Comparison of ENCODE assay signal across 9 cellular contexts in the genomic region with DNA sequence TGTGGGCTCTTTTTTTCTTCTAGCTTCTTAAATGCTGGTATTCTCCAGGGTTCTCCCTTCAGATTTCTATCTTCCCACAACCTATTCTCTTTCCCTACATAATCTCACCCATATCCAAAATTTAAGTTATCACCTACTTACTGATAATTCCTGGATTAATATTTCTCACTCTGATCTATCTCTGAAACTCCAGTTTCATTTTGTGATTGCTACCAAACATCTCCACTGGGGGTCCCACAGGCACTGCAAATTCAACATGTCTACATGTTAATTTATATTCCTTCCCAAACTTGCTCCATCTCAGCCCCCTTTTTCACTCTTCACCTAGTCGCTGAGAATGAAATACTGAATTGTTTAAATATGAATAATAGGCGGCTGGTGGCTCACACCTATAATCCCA. TPM values are rescaled to one million over a fixed set of nuclear protein-coding genes. Genes with fewer than 3 reads are reported as not detected.
DNase-seq lines count a peak whose midpoint lies in the region; ATAC-seq and TF ChIP-seq lines count a peak whose summit lies in the region.
"Had no signal": no experiment of that assay in that cellular context is flagged by ENCODE, and none has a peak within 500 bp of the region (broad histone marks: within the 10 kb centered on the region; RNA-seq: fewer than 3 reads in every experiment).

No MANE protein-coding gene starts in this region.

- H3K27me3 Mint-ChIP-seq in activated T-cell treated with anti-CD3 and anti-CD28 coated beads, Interleukin-2, amount 50 U/mL, for 72 hours (ENCODE audit: low read depth), result no peaks in the 10 kb centered on the region
- H3K27me3 Mint-ChIP-seq in activated T-cell treated with anti-CD3 and anti-CD28 coated beads, Interleukin-2, amount 50 U/mL, for 4 hours (ENCODE audit: low read depth), result no peaks in the 10 kb centered on the region
- H3K27me3 Mint-ChIP-seq in osteocyte (ENCODE audit: unreplicated experiment), result peaks cover 15% of the 10 kb centered on the region

- H3K27me3 ChIP-seq in brain microvascular endothelial cell (replicated peaks), result no peaks in the 10 kb centered on the region

- no peak overlapping the region for H3K27ac ChIP-seq in brain microvascular endothelial cell

- peak overlapping the region; percentile 18 for H3K27ac Mint-ChIP-seq in activated T-cell treated with anti-CD3 and anti-CD28 coated beads, Interleukin-2, amount 50 U/mL, for 72 hours
- no peak overlapping the region for H3K27ac Mint-ChIP-seq in osteocyte (ENCODE audit: unreplicated experiment)

- TF ChIP-seq CTCF in LNCaP clone FGC (IDR thresholded peaks at IDR 0.05; ENCODE audit: control insufficient read depth, extremely low read depth, insufficient read depth), result peak; percentile 20; the same call in 1 of the 2 replicates
- TF ChIP-seq CTCF in brain microvascular endothelial cell (IDR thresholded peaks at IDR 0.05; ENCODE audit: low read depth, low read length, missing control alignments), result peak; percentile 66
- TF ChIP-seq CTCF in osteocyte (IDR thresholded peaks at IDR 0.05), result peak; percentile 33

- peak; percentile 13 to 34 for DNase-seq in activated T-cell treated with anti-CD3 and anti-CD28 coated beads, Interleukin-2, amount 50 U/mL, for 72 hours
- no peak for DNase-seq in activated T-cell treated with anti-CD3 and anti-CD28 coated beads, Interleukin-2, amount 50 U/mL, for 4 hours
- DNase-seq in LNCaP clone FGC (ENCODE audit: low read depth) (no peak), brain microvascular endothelial cell (no peak), osteocyte (ENCODE audit: extremely low spot score, unreplicated experiment) (no peak), germinal center (ENCODE audit: low spot score) (no peak), HPDE6-E6E7 (ENCODE audit: extremely low spot score) (no peak)
- DNase-seq: right cardiac atrium had no signal

- in situ Hi-C loops in brain microvascular endothelial cell (cut with HindIII; ENCODE audit: low pct_ligation_motif_present, low sequenced_read_pairs), result no loop called here

- ATAC-seq in activated T-cell treated with anti-CD3 and anti-CD28 coated beads, Interleukin-2, amount 50 U/mL, for 72 hours (replicated peaks in 1 of 2), result no peak
- no peak for ATAC-seq in activated T-cell treated with anti-CD3 and anti-CD28 coated beads, Interleukin-2, amount 50 U/mL, for 4 hours
- no peak for ATAC-seq in GM21526 (IDR thresholded peaks at IDR 0.05; ENCODE audit: low FRiP score, unreplicated experiment)
- ATAC-seq: right cardiac atrium had no signal

- H3K36me3 Mint-ChIP-seq in activated T-cell treated with anti-CD3 and anti-CD28 coated beads, Interleukin-2, amount 50 U/mL, for 72 hours (ENCODE audit: insufficient read depth in 2 of 2), result no peaks in the 10 kb centered on the region
- H3K36me3 Mint-ChIP-seq in activated T-cell treated with anti-CD3 and anti-CD28 coated beads, Interleukin-2, amount 50 U/mL, for 4 hours (ENCODE audit: insufficient read depth), result no peaks in the 10 kb centered on the region
- H3K36me3 Mint-ChIP-seq in osteocyte (ENCODE audit: unreplicated experiment), result no peaks in the 10 kb centered on the region

- peaks cover 55% of the 10 kb centered on the region for H3K4me1 Mint-ChIP-seq in activated T-cell treated with anti-CD3 and anti-CD28 coated beads, Interleukin-2, amount 50 U/mL, for 72 hours (ENCODE audit: low read depth)
- H3K4me1 Mint-ChIP-seq in activated T-cell treated with anti-CD3 and anti-CD28 coated beads, Interleukin-2, amount 50 U/mL, for 4 hours (ENCODE audit: low read depth), result peaks cover 44% of the 10 kb centered on the region
- peaks cover 5% of the 10 kb centered on the region for H3K4me1 Mint-ChIP-seq in osteocyte (ENCODE audit: unreplicated experiment)

- peak overlapping the region; percentile 40 to 57 for H3K4me3 Mint-ChIP-seq in activated T-cell treated with anti-CD3 and anti-CD28 coated beads, Interleukin-2, amount 50 U/mL, for 72 hours
- H3K4me3 Mint-ChIP-seq in activated T-cell treated with anti-CD3 and anti-CD28 coated beads, Interleukin-2, amount 50 U/mL, for 4 hours, result no peak overlapping the region
- H3K4me3 Mint-ChIP-seq in osteocyte (ENCODE audit: unreplicated experiment), result no peak overlapping the region

- H3K4me3 ChIP-seq in LNCaP clone FGC (ENCODE audit: low read depth, low read length) (no peak overlapping the region), brain microvascular endothelial cell (ENCODE audit: low read depth, low read length) (no peak overlapping the region)

- H3K9me3 Mint-ChIP-seq in activated T-cell treated with anti-CD3 and anti-CD28 coated beads, Interleukin-2, amount 50 U/mL, for 72 hours, result no peaks in the 10 kb centered on the region
- H3K9me3 Mint-ChIP-seq in activated T-cell treated with anti-CD3 and anti-CD28 coated beads, Interleukin-2, amount 50 U/mL, for 4 hours, result no peaks in the 10 kb centered on the region
- H3K9me3 Mint-ChIP-seq in osteocyte (ENCODE audit: unreplicated experiment), result no peaks in the 10 kb centered on the region

- H3K36me3 ChIP-seq in brain microvascular endothelial cell (replicated peaks), result no peaks in the 10 kb centered on the region

RNA-seq across cellular contexts. Expression of gene C1orf141, which starts 9.9 kb away (rescaled TPM):
- total RNA-seq in activated T-cell treated with anti-CD3 and anti-CD28 coated beads, Interleukin-2, amount 50 U/mL, for 72 hours, result under 1 TPM; 0.17 to 0.25 TPM
- total RNA-seq in activated T-cell treated with anti-CD3 and anti-CD28 coated beads, Interleukin-2, amount 50 U/mL, for 4 hours, result under 1 TPM in 2 of 3 donors, not detected in 1; 0.11 to 0.25 TPM
- total RNA-seq in osteocyte, result not detected in 2 replicates
- total RNA-seq: right cardiac atrium had no signal

RNA-seq across cellular contexts. Expression of gene IL23R, which starts 21.6 kb away (rescaled TPM):
- total RNA-seq in activated T-cell treated with anti-CD3 and anti-CD28 coated beads, Interleukin-2, amount 50 U/mL, for 72 hours, result 1 to 10 TPM; 3.0 to 8.0 TPM
- total RNA-seq in activated T-cell treated with anti-CD3 and anti-CD28 coated beads, Interleukin-2, amount 50 U/mL, for 4 hours, result 10 to 100 TPM in 1 of 3 donors, 1 to 10 TPM in 2; 7.5 to 14.4 (median 8.6) TPM
- total RNA-seq in osteocyte, result not detected in 2 replicates
- total RNA-seq: right cardiac atrium had no signal

Comparison
In these comparisons a context has a peak if more than half of its experiments do, and no peak if none do; other contexts are left out.
1. DNase-seq: peak in activated T-cell treated with anti-CD3 and anti-CD28 coated beads, Interleukin-2, amount 50 U/mL, for 72 hours (2 of 2); none in activated T-cell treated with anti-CD3 and anti-CD28 coated beads, Interleukin-2, amount 50 U/mL, for 4 hours (single experiment), LNCaP clone FGC (single experiment), brain microvascular endothelial cell (single experiment), osteocyte (single experiment), germinal center (single experiment) and HPDE6-E6E7 (single experiment).
2. H3K4me3 Mint-ChIP-seq: peak in activated T-cell treated with anti-CD3 and anti-CD28 coated beads, Interleukin-2, amount 50 U/mL, for 72 hours (2 of 2); none in activated T-cell treated with anti-CD3 and anti-CD28 coated beads, Interleukin-2, amount 50 U/mL, for 4 hours (single experiment) and osteocyte (single experiment).
3. Peak in every context shown above with its lines, with median percentiles within 50 percentile points of each other: CTCF ChIP-seq.